In the genomic region with DNA sequence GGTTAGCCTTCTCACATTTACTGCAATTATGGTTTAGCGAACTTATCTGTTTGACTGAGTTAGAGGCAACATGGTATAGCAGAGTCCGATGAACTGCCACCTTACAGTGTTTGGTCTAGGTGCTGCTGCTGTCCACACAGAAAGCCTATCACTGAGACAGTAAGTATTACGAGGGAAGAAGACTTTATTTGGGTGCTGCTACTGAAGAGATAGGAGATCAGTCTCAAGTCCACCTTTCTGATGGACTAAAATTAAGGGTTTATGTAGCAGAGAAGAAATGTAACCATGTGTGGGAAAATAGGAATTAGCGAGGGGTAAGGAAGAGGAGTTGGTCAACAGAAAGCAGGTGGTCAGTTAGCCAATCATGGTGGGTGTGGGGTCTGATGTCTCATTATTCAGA, we compare ENCODE assay signal across 17 cellular contexts.
A peak's percentile ranks its signal among the peaks of the same experiment; 100 is the strongest.
DNase-seq lines count a peak whose midpoint lies in the region; ATAC-seq, FAIRE-seq and TF ChIP-seq lines count a peak whose summit lies in the region.
"Had no signal": no experiment of that assay in that cellular context is flagged by ENCODE, and none has a peak within 500 bp of the region (broad histone marks: within the 10 kb centered on the region; RNA-seq: fewer than 3 reads in every experiment).

No MANE protein-coding gene starts in this region.

- no peak for ATAC-seq in HepG2
- no peak for ATAC-seq in right lobe of liver
- no peak for ATAC-seq in GM21381 (IDR thresholded peaks at IDR 0.05; ENCODE audit: unreplicated experiment)
- ATAC-seq: CD8-positive, alpha-beta T cell had no signal

- no peaks in the 10 kb centered on the region for H3K4me1 ChIP-seq in HepG2 (ENCODE audit: insufficient read depth, low read length)
- H3K4me1 ChIP-seq in right lobe of liver, result peaks cover 0 to 6% (median 0%) of the 10 kb centered on the region in 4 donors
- peaks cover 0 to 7% (median 0%) of the 10 kb centered on the region in 4 donors for H3K4me1 ChIP-seq in Peyer's patch
- H3K4me1 ChIP-seq: BLaER1, HAP-1 had no signal

- H3K27ac ChIP-seq in HepG2 (ENCODE audit: extremely low read length, insufficient read depth, low read length) (no peak overlapping the region), right lobe of liver (no peak overlapping the region), cingulate gyrus (ENCODE audit: low read depth, low read length) (peak overlapping the region; percentile 55), substantia nigra (ENCODE audit: low read depth, low read length, poor library complexity, severe bottlenecking) (peak overlapping the region; percentile 86), Peyer's patch (no peak overlapping the region)
- H3K27ac ChIP-seq: BLaER1, GM23248, HL-60 had no signal

- H3K9me3 ChIP-seq in HepG2 (ENCODE audit: low read length), result peaks cover 22% of the 10 kb centered on the region
- no peaks in the 10 kb centered on the region for H3K9me3 ChIP-seq in right lobe of liver
- peaks cover 0 to 5% (median 0%) of the 10 kb centered on the region in 4 donors for H3K9me3 ChIP-seq in Peyer's patch
- H3K9me3 ChIP-seq: HAP-1 had no signal

- no peak for TF ChIP-seq RAD21 in HepG2 (CRISPR knock-in tag; IDR thresholded peaks at IDR 0.05)

- H3K27me3 ChIP-seq in HepG2 (ENCODE audit: control insufficient read depth in 1 of 2, insufficient read depth in 2 of 2, low read length in 2 of 2), result no peaks in the 10 kb centered on the region
- H3K27me3 ChIP-seq in right lobe of liver, result no peaks in the 10 kb centered on the region
- no peaks in the 10 kb centered on the region for H3K27me3 ChIP-seq in Peyer's patch
- H3K27me3 ChIP-seq: BLaER1 had no signal

- no TSS peak for BruUV-seq in HepG2 (replicated peaks; lab: Mats Ljungman, UMichigan)

- TF ChIP-seq POLR2A in HepG2 (IDR thresholded peaks at IDR 0.05; ENCODE audit: insufficient read depth in 1 of 2, low read depth in 2 of 2, low read length in 2 of 2) (no peak), right lobe of liver (IDR thresholded peaks at IDR 0.05) (no peak), Peyer's patch (IDR thresholded peaks at IDR 0.05) (no peak)

- CTCF ChIA-PET in HepG2 (lab: Yijun Ruan, JAX; ENCODE audit: low intra/inter-chr PET ratio, low total read pairs), result no interaction called here

- no peak overlapping the region for H3K9ac ChIP-seq in HepG2 (ENCODE audit: insufficient read depth, low read depth, low read length)
- H3K9ac ChIP-seq: BLaER1, GM23248 had no signal

- POLR2A ChIA-PET in HepG2 (lab: Yijun Ruan, JAX), result no interaction called here

- intact Hi-C loops in HepG2 (cut with micrococcal nuclease; ENCODE audit: unreplicated experiment), result no loop called here
- intact Hi-C loops in right lobe of liver (cut with DNase I), result no loop called here

- no peak overlapping the region for H3K4me2 ChIP-seq in HepG2 (ENCODE audit: low read depth, low read length)
- H3K4me2 ChIP-seq: BLaER1 had no signal

- TF ChIP-seq CTCF in HepG2 (CRISPR knock-in tag; IDR thresholded peaks at IDR 0.05) (no peak), right lobe of liver (IDR thresholded peaks at IDR 0.05) (no peak), Peyer's patch (IDR thresholded peaks at IDR 0.05) (no peak)

- in situ Hi-C loops in HepG2 (cut with HindIII; ENCODE audit: extremely low pct_ligation_motif_present, low pct_unique_long_range_greater_than_20kb), result no loop called here

- FAIRE-seq in HepG2 (lab: Jason Lieb, UNC), result no peak

- H3K4me3 ChIP-seq in HepG2 (replicated peaks in 1 of 3; ENCODE audit: insufficient read depth in 1 of 3, low read depth in 2 of 3, low read length in 3 of 3) (no peak overlapping the region), right lobe of liver (no peak overlapping the region), Peyer's patch (no peak overlapping the region)
- H3K4me3 ChIP-seq: BLaER1, GM23248, HAP-1 had no signal

- TF ChIP-seq EP300 in HepG2 (IDR thresholded peaks at IDR 0.05; ENCODE audit: low read depth in 2 of 2, low read length in 2 of 2), result no peak
- TF ChIP-seq EP300 in HepG2 (CRISPR knock-in tag; IDR thresholded peaks at IDR 0.05; ENCODE audit: borderline replicate concordance), result no peak

- H3K36me3 ChIP-seq in HepG2 (replicated peaks in 1 of 2; ENCODE audit: control insufficient read depth in 1 of 2, insufficient read depth in 2 of 2, low read length in 2 of 2) (no peaks in the 10 kb centered on the region), right lobe of liver (no peaks in the 10 kb centered on the region), Peyer's patch (no peaks in the 10 kb centered on the region)
- H3K36me3 ChIP-seq: HAP-1 had no signal

- no peaks in the 10 kb centered on the region for H4K20me1 ChIP-seq in HepG2 (ENCODE audit: insufficient read depth, low read length)

- DNase-seq in HepG2 (ENCODE audit: low spot score) (no peak), right lobe of liver (no peak), substantia nigra (lab: John Stamatoyannopoulos, UW) (no peak), Peyer's patch (no peak), HCEC 1CT (no peak)
- DNase-seq: 8988T; Calu3; CD8-positive, alpha-beta T cell; DMS79 treated with DMSO at 0.1 percent for 48 hours; GF-D8; GM23248; HFFc6 had no signal

- WGBS in HepG2 (ENCODE audit: low lambda C conversion rate), result 56% methylated on average over 4 of the region's 4 CpGs
- WGBS in right lobe of liver (ENCODE audit: insufficient coverage, low coverage, low lambda C conversion rate, missing lambda C conversion rate), result 95% methylated on average over 4 of the region's 4 CpGs

- no peak overlapping the region for H2AFZ ChIP-seq in HepG2 (ENCODE audit: low read length)
- H2AFZ ChIP-seq: GM23248 had no signal

- no peaks in the 10 kb centered on the region for H3K79me2 ChIP-seq in HepG2 (ENCODE audit: insufficient read depth, low read length)

TF ChIP-seq in HepG2, 621 proteins besides CTCF, POLR2A, EP300 and RAD21:
- peak; percentile 96 for TF ChIP-seq ZNF124 (CRISPR knock-in tag; IDR thresholded peaks at IDR 0.05)
- TF ChIP-seq HOXA3 (CRISPR knock-in tag; IDR thresholded peaks at IDR 0.05), result no peak

Comparison
In these comparisons a context has a peak if more than half of its experiments do, and no peak if none do; other contexts are left out.
1. H3K27ac ChIP-seq: peak in cingulate gyrus (single experiment) and substantia nigra (single experiment); none in HepG2 (single experiment), right lobe of liver (0 of 3) and Peyer's patch (0 of 4).